5 cellular contexts compared by ENCODE assay signal in the genomic region with DNA sequence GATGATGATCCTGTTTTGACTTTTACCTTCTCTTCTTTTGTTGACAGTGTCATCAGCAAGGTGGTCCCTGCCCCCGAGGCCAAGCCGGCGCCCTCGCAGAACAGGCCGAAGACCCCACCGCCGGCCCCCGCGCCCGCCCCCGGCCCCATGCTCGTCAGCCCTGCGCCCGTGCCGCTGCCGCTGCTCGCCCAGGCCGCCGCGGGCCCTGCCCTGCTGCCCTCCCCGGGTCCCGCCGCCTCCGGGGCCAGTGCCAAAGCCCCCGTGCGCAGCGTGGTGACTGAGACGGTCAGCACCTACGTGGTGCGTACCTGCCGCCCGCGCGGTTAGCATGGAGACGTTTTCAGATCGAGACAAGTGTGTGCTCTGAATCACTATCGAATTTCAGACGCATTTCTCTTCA. TPM values are rescaled to one million over a fixed set of nuclear protein-coding genes. Genes with fewer than 3 reads are reported as not detected.
"Had no signal": no experiment of that assay in that cellular context is flagged by ENCODE, and none has a peak within 500 bp of the region (broad histone marks: within the 10 kb centered on the region; RNA-seq: fewer than 3 reads in every experiment).

No MANE protein-coding gene starts in this region.

- DNase-seq: IMR-90, KBM-7 had no signal

- H3K4me3 ChIP-seq: K562 had no signal

- ATAC-seq: HepG2, K562 had no signal

- H3K4me3 Mint-ChIP-seq: IgD-negative memory B cell had no signal

- H3K27ac Mint-ChIP-seq: IgD-negative memory B cell had no signal

- H3K27me3 Mint-ChIP-seq: IgD-negative memory B cell had no signal

RNA-seq across cellular contexts. Expression of a gene that starts 45.5 kb away (rescaled TPM):
- total RNA-seq: HepG2, IMR-90 had no signal
